In genomic region chr13:91346848-91347211, GRCh38 we compare ENCODE assay signal across 8 cellular contexts. TPM values are rescaled to one million over a fixed set of nuclear protein-coding genes. Genes with fewer than 3 reads are reported as not detected.
DNase-seq lines count a peak whose midpoint lies in the region; ATAC-seq and TF ChIP-seq lines count a peak whose summit lies in the region.

No MANE protein-coding gene starts in this region.

- no peaks in the 10 kb centered on the region for H3K27me3 ChIP-seq in Caco-2 (replicated peaks; ENCODE audit: control insufficient read depth, insufficient read depth, low read length)

- intact Hi-C loops in Caco-2 (cut with micrococcal nuclease; ENCODE audit: unreplicated experiment): loop anchor here (1.0 to 5.0 kb wide), 3 partner anchors 34 to 192 kb away; no protein-coding TSS in a partner anchor

- peak overlapping the region; percentile 79 for H3K4me3 ChIP-seq in Caco-2 (ENCODE audit: low read depth, low read length)

- peaks cover 2% of the 10 kb centered on the region for H3K36me3 ChIP-seq in Caco-2 (ENCODE audit: control insufficient read depth, insufficient read depth, low read length)

- no peak for TF ChIP-seq CTCF in Caco-2 (IDR thresholded peaks at IDR 0.05; ENCODE audit: insufficient read depth in 1 of 2, low read depth in 1 of 2, low read length in 1 of 2, severe bottlenecking in 1 of 2, unreplicated experiment in 1 of 2)

- H3K27ac Mint-ChIP-seq in Caco-2 (ENCODE audit: unreplicated experiment): peak overlapping the region; percentile 93
- H3K27ac Mint-ChIP-seq in central memory CD8-positive, alpha-beta T cell (ENCODE audit: low read depth): peak overlapping the region; percentile 96
- peak overlapping the region; percentile 93 for H3K27ac Mint-ChIP-seq in stimulated activated memory B cell treated with anti-CD40 and anti-IgM and Interleukin-4, amounts not matched to agents 10 μg/mL and 1 μg/mL and 100 μg/mL, for 72 hours

- peaks cover 4% of the 10 kb centered on the region for H3K27me3 Mint-ChIP-seq in Caco-2 (ENCODE audit: insufficient read depth, unreplicated experiment)
- no peaks in the 10 kb centered on the region for H3K27me3 Mint-ChIP-seq in central memory CD8-positive, alpha-beta T cell
- H3K27me3 Mint-ChIP-seq in stimulated activated memory B cell treated with anti-CD40 and anti-IgM and Interleukin-4, amounts not matched to agents 10 μg/mL and 1 μg/mL and 100 μg/mL, for 72 hours: no peaks in the 10 kb centered on the region

- DNase-seq in Caco-2 (peak in 1 of 2 experiments; percentile 34), T-helper 2 cell (peak in 4 of 5 experiments; percentile 8 to 74 (median 12)), lung microvascular endothelial cell (ENCODE audit: low read depth in 2 of 2) (peak; percentile 15 to 20), cerebellar nuclear complex (lab: John Stamatoyannopoulos, UW) (no peak)
- DNase-seq in central memory CD8-positive, alpha-beta T cell (ENCODE audit: low spot score in 2 of 2): peak in 1 of 2 donors; percentile 19

- POLR2A ChIA-PET in Caco-2 (lab: Charles Lee): no interaction called here

- H3K36me3 Mint-ChIP-seq in Caco-2 (ENCODE audit: insufficient read depth, unreplicated experiment): peaks cover 41% of the 10 kb centered on the region
- H3K36me3 Mint-ChIP-seq in central memory CD8-positive, alpha-beta T cell (ENCODE audit: insufficient read depth): peaks cover 14% of the 10 kb centered on the region
- H3K36me3 Mint-ChIP-seq in stimulated activated memory B cell treated with anti-CD40 and anti-IgM and Interleukin-4, amounts not matched to agents 10 μg/mL and 1 μg/mL and 100 μg/mL, for 72 hours: peaks cover 14% of the 10 kb centered on the region

- peaks cover 23% of the 10 kb centered on the region for H3K4me1 ChIP-seq in Caco-2

- peak overlapping the region; percentile 94 for H3K4me3 Mint-ChIP-seq in Caco-2 (ENCODE audit: unreplicated experiment)
- peak overlapping the region; percentile 98 for H3K4me3 Mint-ChIP-seq in central memory CD8-positive, alpha-beta T cell
- peak overlapping the region; percentile 98 for H3K4me3 Mint-ChIP-seq in stimulated activated memory B cell treated with anti-CD40 and anti-IgM and Interleukin-4, amounts not matched to agents 10 μg/mL and 1 μg/mL and 100 μg/mL, for 72 hours

- H3K4me1 Mint-ChIP-seq in Caco-2 (ENCODE audit: low read depth, unreplicated experiment): no peaks in the 10 kb centered on the region
- H3K4me1 Mint-ChIP-seq in central memory CD8-positive, alpha-beta T cell: peaks cover 14% of the 10 kb centered on the region
- peaks cover 36% of the 10 kb centered on the region for H3K4me1 Mint-ChIP-seq in stimulated activated memory B cell treated with anti-CD40 and anti-IgM and Interleukin-4, amounts not matched to agents 10 μg/mL and 1 μg/mL and 100 μg/mL, for 72 hours

- CTCF ChIA-PET in Caco-2 (lab: Charles Lee): interaction anchor here (1.2 kb wide), 1 partner anchor 34 kb away, joined by 3 read pairs; no protein-coding TSS in a partner anchor

- H3K9me3 ChIP-seq in Caco-2: no peaks in the 10 kb centered on the region

- ATAC-seq in GM19438 (IDR thresholded peaks at IDR 0.05; ENCODE audit: low read depth, unreplicated experiment) (peak; percentile 20), HG03442 (IDR thresholded peaks at IDR 0.05; ENCODE audit: unreplicated experiment) (peak; percentile 9)
- ATAC-seq in central memory CD8-positive, alpha-beta T cell (replicated peaks; ENCODE audit: extremely low read depth, poor library complexity, severe bottlenecking): peak; percentile 29
- peak; percentile 52 for ATAC-seq in stimulated activated memory B cell treated with anti-CD40 and anti-IgM and Interleukin-4, amounts not matched to agents 10 μg/mL and 1 μg/mL and 100 μg/mL, for 72 hours

- H3K9me3 Mint-ChIP-seq in Caco-2 (ENCODE audit: unreplicated experiment): no peaks in the 10 kb centered on the region
- no peaks in the 10 kb centered on the region for H3K9me3 Mint-ChIP-seq in central memory CD8-positive, alpha-beta T cell
- no peaks in the 10 kb centered on the region for H3K9me3 Mint-ChIP-seq in stimulated activated memory B cell treated with anti-CD40 and anti-IgM and Interleukin-4, amounts not matched to agents 10 μg/mL and 1 μg/mL and 100 μg/mL, for 72 hours

- BruUV-seq in Caco-2 (replicated peaks; lab: Mats Ljungman, UMichigan): no TSS peak

RNA-seq across cellular contexts. Expression of gene MIR17HG, which starts 0.7 kb away (rescaled TPM):
- 13.1 and 16.6 TPM in 2 replicates for total RNA-seq in Caco-2 (2022)
- 4.8 and 14.3 TPM in 2 replicates for total RNA-seq in lung microvascular endothelial cell

RNA-seq across cellular contexts. Expression of gene GPC5, which starts 51.6 kb away (rescaled TPM):
- 3.8 and 4.1 TPM in 2 replicates for total RNA-seq in Caco-2 (2022)
- total RNA-seq in lung microvascular endothelial cell: 0.79 and 1.1 TPM in 2 replicates

Comparison
In these comparisons a context has a peak if more than half of its experiments do, and no peak if none do; other contexts are left out.
1. DNase-seq: peak in T-helper 2 cell (4 of 5) and lung microvascular endothelial cell (2 of 2); none in cerebellar nuclear complex (0 of 2).
2. Peak in every context shown above with its lines, with median percentiles within 50 percentile points of each other: H3K27ac Mint-ChIP-seq, H3K4me3 Mint-ChIP-seq and ATAC-seq.